Comparison of ENCODE assay signal across 17 cellular contexts in genomic region chr2:239594772-239595608, GRCh38.
DNase-seq lines count a peak whose midpoint lies in the region; ATAC-seq and TF ChIP-seq lines count a peak whose summit lies in the region.
"Had no signal": no experiment of that assay in that cellular context is flagged by ENCODE, and none has a peak within 500 bp of the region (broad histone marks: within the 10 kb centered on the region; RNA-seq: fewer than 3 reads in every experiment).

No MANE protein-coding gene starts in this region.

- intact Hi-C loops in activated CD4-positive, alpha-beta memory T cell treated with anti-CD3 and anti-CD28 coated beads for 36 hours (cut with micrococcal nuclease) = no loop called here
- intact Hi-C loops in Panc1 (cut with micrococcal nuclease; ENCODE audit: unreplicated experiment) = no loop called here
- intact Hi-C loops in spleen (cut with DNase I; ENCODE audit: low total_unique reads) = no loop called here

- in situ Hi-C loops in Panc1 (cut with HindIII; ENCODE audit: low pct_unique_long_range_greater_than_20kb, low sequenced_read_pairs) = no loop called here

- no peaks in the 10 kb centered on the region for H3K36me3 Mint-ChIP-seq in activated CD4-positive, alpha-beta memory T cell treated with anti-CD3 and anti-CD28 coated beads for 36 hours
- H3K36me3 Mint-ChIP-seq in activated CD4-positive, alpha-beta memory T cell treated with anti-CD3 and anti-CD28 coated beads, Interleukin-2, amount 10 ng/mL, durations not matched to agents 7 days and 5 days (ENCODE audit: low read depth) = no peaks in the 10 kb centered on the region
- H3K36me3 Mint-ChIP-seq in glutamatergic neuron (ENCODE audit: unreplicated experiment) = peaks cover 26% of the 10 kb centered on the region
- H3K36me3 Mint-ChIP-seq: activated naive CD8-positive, alpha-beta T cell treated with anti-CD3 and anti-CD28 coated beads for 36 hours had no signal

- POLR2A ChIA-PET in activated CD4-positive, alpha-beta memory T cell treated with anti-CD3 and anti-CD28 coated beads for 36 hours (lab: Charles Lee) = no interaction called here
- POLR2A ChIA-PET in activated CD4-positive, alpha-beta memory T cell treated with anti-CD3 and anti-CD28 coated beads, Interleukin-2, amount 10 ng/mL, durations not matched to agents 7 days and 5 days (lab: Charles Lee) = no interaction called here
- POLR2A ChIA-PET in Panc1 (lab: Charles Lee) = no interaction called here

- H3K4me1 Mint-ChIP-seq in activated CD4-positive, alpha-beta memory T cell treated with anti-CD3 and anti-CD28 coated beads for 36 hours (ENCODE audit: low read depth) = no peaks in the 10 kb centered on the region
- peaks cover 3% of the 10 kb centered on the region for H3K4me1 Mint-ChIP-seq in activated CD4-positive, alpha-beta memory T cell treated with anti-CD3 and anti-CD28 coated beads, Interleukin-2, amount 10 ng/mL, durations not matched to agents 7 days and 5 days
- H3K4me1 Mint-ChIP-seq in glutamatergic neuron (ENCODE audit: low read depth, unreplicated experiment) = no peaks in the 10 kb centered on the region

- DNase-seq in activated CD4-positive, alpha-beta memory T cell treated with anti-CD3 and anti-CD28 coated beads for 36 hours = peak; percentile 7
- no peak for DNase-seq in activated CD4-positive, alpha-beta memory T cell treated with anti-CD3 and anti-CD28 coated beads, Interleukin-2, amount 10 ng/mL, durations not matched to agents 7 days and 5 days
- no peak for DNase-seq in Panc1 (ENCODE audit: low read depth, low spot score)
- peak; percentile 5 for DNase-seq in glutamatergic neuron
- peak; percentile 60 for DNase-seq in spleen
- no peak for DNase-seq in WERI-Rb-1
- DNase-seq in COR-L47 (lab: John Stamatoyannopoulos, UW) = no peak
- DNase-seq: activated naive CD8-positive, alpha-beta T cell treated with anti-CD3 and anti-CD28 coated beads for 36 hours; activated T-cell treated with anti-CD3 and anti-CD28 coated beads, Interleukin-2, amount 50 U/mL, for 72 hours; HFFc6; nucleus accumbens; retina; SHP77 treated with DMSO at 0.1 percent for 48 hours had no signal

- WGBS in spleen, 5 donors = 89 to 96% (median 95%) methylated on average over 20 of the region's 20 CpGs

- H3K9me3 ChIP-seq in Panc1 (ENCODE audit: control insufficient read depth, insufficient read depth, low read depth, low read length) (no peaks in the 10 kb centered on the region), spleen (peaks cover 0 to 4% (median 0%) of the 10 kb centered on the region in 8 donors), WERI-Rb-1 (ENCODE audit: severe bottlenecking) (no peaks in the 10 kb centered on the region)

- no TSS peak for BruUV-seq in Panc1 (replicated peaks; lab: Mats Ljungman, UMichigan)

- H3K27me3 ChIP-seq in Panc1 (ENCODE audit: control insufficient read depth, insufficient read depth, low read length) = no peaks in the 10 kb centered on the region
- no peaks in the 10 kb centered on the region for H3K27me3 ChIP-seq in spleen (replicated peaks in 1 of 7)
- H3K27me3 ChIP-seq in WERI-Rb-1 (ENCODE audit: insufficient read depth, low read depth, severe bottlenecking) = peaks cover 83% of the 10 kb centered on the region
- H3K27me3 ChIP-seq: BLaER1 treated with 17β-estradiol and CSF1 and Interleukin-3, amounts not matched to agents 10 nM and 100 nM; hepatocyte had no signal

- ATAC-seq in Panc1 (peak; percentile 58), HG03439 (IDR thresholded peaks at IDR 0.05; ENCODE audit: unreplicated experiment) (no peak)
- ATAC-seq: activated T-cell treated with anti-CD3 and anti-CD28 coated beads, Interleukin-2, amount 50 U/mL, for 72 hours had no signal

- H3K36me3 ChIP-seq in Panc1 (ENCODE audit: control insufficient read depth, insufficient read depth, low read length) (no peaks in the 10 kb centered on the region), spleen (no peaks in the 10 kb centered on the region), WERI-Rb-1 (no peaks in the 10 kb centered on the region)
- H3K36me3 ChIP-seq: BLaER1 treated with 17β-estradiol and CSF1 and Interleukin-3, amounts not matched to agents 10 nM and 100 nM had no signal

- no peaks in the 10 kb centered on the region for H3K9me3 Mint-ChIP-seq in activated CD4-positive, alpha-beta memory T cell treated with anti-CD3 and anti-CD28 coated beads for 36 hours
- peaks cover 17% of the 10 kb centered on the region for H3K9me3 Mint-ChIP-seq in activated CD4-positive, alpha-beta memory T cell treated with anti-CD3 and anti-CD28 coated beads, Interleukin-2, amount 10 ng/mL, durations not matched to agents 7 days and 5 days
- H3K9me3 Mint-ChIP-seq in glutamatergic neuron (ENCODE audit: unreplicated experiment) = peaks cover 16% of the 10 kb centered on the region
- H3K9me3 Mint-ChIP-seq: activated naive CD8-positive, alpha-beta T cell treated with anti-CD3 and anti-CD28 coated beads for 36 hours had no signal

- no peak for TF ChIP-seq CTCF in Panc1 (IDR thresholded peaks at IDR 0.05)
- TF ChIP-seq CTCF in glutamatergic neuron (IDR thresholded peaks at IDR 0.05; ENCODE audit: partially characterized antibody, unreplicated experiment) = no peak
- TF ChIP-seq CTCF in spleen (IDR thresholded peaks at IDR 0.05 in 8 of 11, conservative IDR thresholded peaks at IDR 0.05 in 3 of 11) = no peak
- TF ChIP-seq CTCF in WERI-Rb-1 (IDR thresholded peaks at IDR 0.05; ENCODE audit: low read depth, low read length) = no peak

- H3K27ac ChIP-seq in Panc1 (ENCODE audit: low read length) (no peak overlapping the region), spleen (no peak overlapping the region), WERI-Rb-1 (no peak overlapping the region)
- H3K27ac ChIP-seq: hepatocyte had no signal

- H3K4me3 Mint-ChIP-seq in activated CD4-positive, alpha-beta memory T cell treated with anti-CD3 and anti-CD28 coated beads for 36 hours = no peak overlapping the region
- H3K4me3 Mint-ChIP-seq in activated CD4-positive, alpha-beta memory T cell treated with anti-CD3 and anti-CD28 coated beads, Interleukin-2, amount 10 ng/mL, durations not matched to agents 7 days and 5 days = no peak overlapping the region
- H3K4me3 Mint-ChIP-seq in glutamatergic neuron (ENCODE audit: unreplicated experiment) = no peak overlapping the region
- H3K4me3 Mint-ChIP-seq: activated naive CD8-positive, alpha-beta T cell treated with anti-CD3 and anti-CD28 coated beads for 36 hours; activated T-cell treated with anti-CD3 and anti-CD28 coated beads, Interleukin-2, amount 50 U/mL, for 72 hours; HFFc6 had no signal

- CTCF ChIA-PET in activated CD4-positive, alpha-beta memory T cell treated with anti-CD3 and anti-CD28 coated beads for 36 hours (lab: Charles Lee) = interaction anchor here (0.7 kb wide), 1 partner anchor 26 kb away, joined by 3 read pairs; no protein-coding TSS in a partner anchor
- CTCF ChIA-PET in activated CD4-positive, alpha-beta memory T cell treated with anti-CD3 and anti-CD28 coated beads, Interleukin-2, amount 10 ng/mL, durations not matched to agents 7 days and 5 days (lab: Charles Lee) = no interaction called here
- CTCF ChIA-PET in Panc1 (lab: Charles Lee) = no interaction called here

- TF ChIP-seq POLR2A in spleen (IDR thresholded peaks at IDR 0.05) = no peak

- no peaks in the 10 kb centered on the region for H3K27me3 Mint-ChIP-seq in activated CD4-positive, alpha-beta memory T cell treated with anti-CD3 and anti-CD28 coated beads for 36 hours
- H3K27me3 Mint-ChIP-seq in activated CD4-positive, alpha-beta memory T cell treated with anti-CD3 and anti-CD28 coated beads, Interleukin-2, amount 10 ng/mL, durations not matched to agents 7 days and 5 days = no peaks in the 10 kb centered on the region
- H3K27me3 Mint-ChIP-seq in glutamatergic neuron (ENCODE audit: unreplicated experiment) = peaks cover 15% of the 10 kb centered on the region
- H3K27me3 Mint-ChIP-seq: activated naive CD8-positive, alpha-beta T cell treated with anti-CD3 and anti-CD28 coated beads for 36 hours had no signal

- H3K4me1 ChIP-seq in Panc1 (ENCODE audit: control insufficient read depth, insufficient read depth, low read length) (no peaks in the 10 kb centered on the region), spleen (no peaks in the 10 kb centered on the region)

- no peak overlapping the region for H3K27ac Mint-ChIP-seq in activated CD4-positive, alpha-beta memory T cell treated with anti-CD3 and anti-CD28 coated beads for 36 hours
- no peak overlapping the region for H3K27ac Mint-ChIP-seq in activated CD4-positive, alpha-beta memory T cell treated with anti-CD3 and anti-CD28 coated beads, Interleukin-2, amount 10 ng/mL, durations not matched to agents 7 days and 5 days
- H3K27ac Mint-ChIP-seq in glutamatergic neuron (ENCODE audit: unreplicated experiment) = no peak overlapping the region
- H3K27ac Mint-ChIP-seq: activated naive CD8-positive, alpha-beta T cell treated with anti-CD3 and anti-CD28 coated beads for 36 hours; activated T-cell treated with anti-CD3 and anti-CD28 coated beads, Interleukin-2, amount 50 U/mL, for 72 hours; HFFc6 had no signal

- H3K4me3 ChIP-seq in Panc1 (ENCODE audit: low read depth in 2 of 2, low read length in 2 of 2) (no peak overlapping the region), spleen (no peak overlapping the region), WERI-Rb-1 (ENCODE audit: low read depth, low read length) (no peak overlapping the region)
- H3K4me3 ChIP-seq: BLaER1 treated with 17β-estradiol and CSF1 and Interleukin-3, amounts not matched to agents 10 nM and 100 nM; hepatocyte; lung had no signal

Comparison
In these comparisons a context has a peak if more than half of its experiments do, and no peak if none do; other contexts are left out.
1. DNase-seq: peak in activated CD4-positive, alpha-beta memory T cell treated with anti-CD3 and anti-CD28 coated beads for 36 hours (single experiment), glutamatergic neuron (single experiment) and spleen (single experiment); none in activated CD4-positive, alpha-beta memory T cell treated with anti-CD3 and anti-CD28 coated beads, Interleukin-2, amount 10 ng/mL, durations not matched to agents 7 days and 5 days (single experiment), Panc1 (single experiment), WERI-Rb-1 (single experiment) and COR-L47 (single experiment).